ENCODE assay signal across 8 cellular contexts in the genomic region with DNA sequence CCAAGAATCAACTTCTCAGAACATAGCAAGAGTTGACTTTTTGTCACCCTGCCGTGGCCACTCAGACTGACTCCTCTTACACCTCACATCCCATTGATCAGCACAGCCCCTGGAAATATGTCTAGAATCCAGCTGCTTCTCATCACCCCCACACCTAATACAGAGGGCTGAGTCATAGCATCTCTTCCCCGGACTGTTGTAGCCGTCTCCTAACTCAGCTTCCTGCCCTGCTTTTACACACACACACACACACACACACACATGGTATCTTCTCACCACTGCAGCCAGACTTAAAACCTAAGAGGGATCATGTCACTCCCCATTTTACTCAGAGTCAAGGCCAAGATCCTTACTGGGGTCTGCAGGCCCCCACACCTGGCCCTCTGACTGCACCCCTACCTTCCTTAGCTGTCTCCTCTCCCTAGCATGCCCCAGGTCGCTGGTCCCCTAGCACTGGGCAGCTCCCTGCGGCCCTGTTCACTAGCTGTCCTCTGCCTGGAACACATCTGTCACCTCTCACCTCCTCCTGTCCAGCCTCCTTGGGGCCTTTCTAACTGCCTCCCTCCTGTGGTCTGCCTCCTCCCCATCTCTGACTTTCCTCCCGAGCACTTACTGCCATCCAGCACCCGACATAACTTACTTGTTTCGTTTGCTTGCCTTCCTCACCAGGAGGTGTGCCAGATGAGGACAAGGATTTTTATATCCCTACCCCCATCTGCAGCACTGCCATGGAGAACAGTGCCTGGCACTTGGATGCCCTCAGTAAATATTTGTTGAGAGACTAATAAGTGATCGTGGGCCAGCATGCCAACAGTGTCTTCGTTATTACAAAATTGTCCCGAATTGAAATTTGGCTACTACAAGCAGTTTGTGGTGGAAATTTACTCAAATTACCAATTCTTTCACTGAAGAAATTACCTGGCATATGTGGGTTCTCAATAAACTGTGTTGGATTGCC.
DNase-seq lines count a peak whose midpoint lies in the region; ATAC-seq and TF ChIP-seq lines count a peak whose summit lies in the region.

No MANE protein-coding gene starts in this region.

- DNase-seq in RWPE1 (ENCODE audit: low spot score) (peak; percentile 82), dermis microvascular lymphatic vessel endothelial cell (ENCODE audit: low read depth in 2 of 2) (peak; percentile 30 to 93), omental fat pad (ENCODE audit: low spot score) (no peak), DMS153 (lab: John Stamatoyannopoulos, UW) (no peak), putamen (ENCODE audit: low spot score) (no peak), DMS153 treated with DMSO at 0.1 percent for 48 hours (lab: John Stamatoyannopoulos, UW; ENCODE audit: unreplicated experiment) (no peak)

- CTCF ChIA-PET in RWPE1 (lab: Yijun Ruan, JAX) = interaction anchor here (3.4 kb wide), 1 partner anchor 129 kb away, joined by 19 read pairs; no protein-coding TSS in a partner anchor

- TF ChIP-seq CTCF in RWPE1 (conservative IDR thresholded peaks at IDR 0.05; ENCODE audit: low read depth) (no peak), omental fat pad (IDR thresholded peaks at IDR 0.05) (no peak)

- ATAC-seq in GM18867 (IDR thresholded peaks at IDR 0.05; ENCODE audit: unreplicated experiment) = peak; percentile 23
- peak; percentile 76 for ATAC-seq in omental fat pad (ENCODE audit: low FRiP score)
- no peak for ATAC-seq in HG02642 (IDR thresholded peaks at IDR 0.05; ENCODE audit: poor library complexity, unreplicated experiment)

- POLR2A ChIA-PET in RWPE1 (lab: Yijun Ruan, JAX; ENCODE audit: low non-redundant PET) = no interaction called here

- peak overlapping the region; percentile 74 for H3K27ac ChIP-seq in RWPE1

Comparison
In these comparisons a context has a peak if more than half of its experiments do, and no peak if none do; other contexts are left out.
1. DNase-seq: peak in RWPE1 (single experiment) and dermis microvascular lymphatic vessel endothelial cell (2 of 2); none in omental fat pad (single experiment), DMS153 (single experiment), putamen (single experiment) and DMS153 treated with DMSO at 0.1 percent for 48 hours (single experiment).